In the genomic region with DNA sequence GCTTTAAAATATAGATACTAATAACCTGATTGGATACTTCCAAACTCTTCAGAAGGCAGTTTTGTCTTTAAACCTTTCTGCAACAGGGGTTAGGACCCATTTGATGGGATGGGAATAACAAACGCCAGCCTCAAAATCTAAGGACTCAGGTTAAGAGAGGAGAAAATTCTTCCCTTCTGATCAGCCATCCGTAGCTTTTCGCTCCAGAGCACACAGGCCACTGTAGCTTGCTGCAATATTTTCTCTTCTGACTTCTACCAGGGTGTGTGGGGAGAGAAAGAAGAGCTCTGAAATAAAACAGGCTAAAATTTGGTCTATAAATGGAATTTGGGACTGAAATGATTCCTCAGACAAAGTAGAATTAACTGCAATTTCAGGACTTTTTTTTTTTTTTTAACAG, we compare ENCODE assay signal across 18 cellular contexts.
DNase-seq lines count a peak whose midpoint lies in the region; FAIRE-seq and TF ChIP-seq lines count a peak whose summit lies in the region.
"Had no signal": no experiment of that assay in that cellular context is flagged by ENCODE, and none has a peak within 500 bp of the region (broad histone marks: within the 10 kb centered on the region; RNA-seq: fewer than 3 reads in every experiment).

No MANE protein-coding gene starts in this region.

- no peaks in the 10 kb centered on the region for H3K36me3 Mint-ChIP-seq in CD14-positive monocyte
- H3K36me3 Mint-ChIP-seq in CD4-positive, alpha-beta memory T cell: no peaks in the 10 kb centered on the region

- intact Hi-C loops in CD14-positive monocyte (cut with micrococcal nuclease): loop anchor here (2.0 to 10.0 kb wide), 3 partner anchors 31 to 139 kb away; partner anchors contain the start of gene MALT1 (in 1 of the 2)
- intact Hi-C loops in CD4-positive, alpha-beta memory T cell (cut with micrococcal nuclease): no loop called here

- H3K4me3 Mint-ChIP-seq in CD14-positive monocyte: peak overlapping the region in 1 of 2 donors; percentile 39
- H3K4me3 Mint-ChIP-seq in CD4-positive, alpha-beta memory T cell: no peak overlapping the region

- no peak overlapping the region for H3K4me3 ChIP-seq in CD4-positive, alpha-beta memory T cell (ENCODE audit: low read length in 2 of 2)
- H3K4me3 ChIP-seq: SK-N-MC had no signal

- no peaks in the 10 kb centered on the region for H3K36me3 ChIP-seq in CD4-positive, alpha-beta memory T cell (ENCODE audit: insufficient read depth, low read length)

- TF ChIP-seq POLR2A in GM12892 (IDR thresholded peaks at IDR 0.05; ENCODE audit: low read depth, low read length): no peak

- H3K9me3 ChIP-seq in CD4-positive, alpha-beta memory T cell (ENCODE audit: control insufficient read depth in 1 of 2, low read length in 2 of 2): no peaks in the 10 kb centered on the region

- CTCF ChIA-PET in CD4-positive, alpha-beta memory T cell (lab: Charles Lee; ENCODE audit: partially characterized antibody): interaction anchor here (1.0 to 23.7 kb wide), 2 partner anchors 10 to 229 kb away, joined by 5 to 827 read pairs; no protein-coding TSS in a partner anchor

- H3K27ac Mint-ChIP-seq in CD14-positive monocyte: peak overlapping the region in 5 of 7 donors; percentile 27 to 96 (median 53)
- H3K27ac Mint-ChIP-seq in CD4-positive, alpha-beta memory T cell: no peak overlapping the region

- peaks cover 54% of the 10 kb centered on the region for H3K4me1 Mint-ChIP-seq in CD14-positive monocyte
- peaks cover 4 to 5% (median 5%) of the 10 kb centered on the region in 4 donors for H3K4me1 Mint-ChIP-seq in CD4-positive, alpha-beta memory T cell

- POLR2A ChIA-PET in CD4-positive, alpha-beta memory T cell (lab: Charles Lee; ENCODE audit: partially characterized antibody): no interaction called here

- DNase-seq in CD14-positive monocyte (ENCODE audit: low spot score) (no peak), GM12892 (ENCODE audit: insufficient read length) (no peak), kidney glomerular epithelial cell (lab: John Stamatoyannopoulos, UW) (peak; percentile 65), renal cortical epithelial cell (ENCODE audit: low read depth) (peak; percentile 67), hippocampal formation (lab: John Stamatoyannopoulos, UW) (no peak), MV-4-11 (lab: John Stamatoyannopoulos, UW) (no peak), HuH-7 (ENCODE audit: low spot score) (no peak)
- no peak for DNase-seq in CD4-positive, alpha-beta memory T cell
- DNase-seq: COR-L47; DMS153; GDM1; KBM-7; NCI-H1694 treated with DMSO at 0.1 percent for 48 hours; NCI-H510A; NCI-H748 treated with DMSO at 0.1 percent for 48 hours; NK-92 treated with Interleukin-12 subunit alpha and Interleukin-12 subunit beta, amount 100 ng/mL, for 24 hours; SHP77 had no signal

- peaks cover 0 to 4% (median 0%) of the 10 kb centered on the region in 7 donors for H3K9me3 Mint-ChIP-seq in CD14-positive monocyte
- H3K9me3 Mint-ChIP-seq in CD4-positive, alpha-beta memory T cell: no peaks in the 10 kb centered on the region

- FAIRE-seq in GM12892 (lab: Jason Lieb, UNC): peak; percentile 17

- no peaks in the 10 kb centered on the region for H3K27me3 ChIP-seq in CD4-positive, alpha-beta memory T cell (ENCODE audit: insufficient read depth, low read length)

- peaks cover 3 to 17% (median 8%) of the 10 kb centered on the region in 3 donors for H3K27me3 Mint-ChIP-seq in CD14-positive monocyte (ENCODE audit: low read depth in 3 of 3)
- peaks cover 0 to 2% of the 10 kb centered on the region in 2 donors for H3K27me3 Mint-ChIP-seq in CD4-positive, alpha-beta memory T cell

- no peak overlapping the region for H3K27ac ChIP-seq in CD4-positive, alpha-beta memory T cell (ENCODE audit: low read depth, low read length)
- H3K27ac ChIP-seq: SK-N-MC had no signal

- H3K4me1 ChIP-seq in CD4-positive, alpha-beta memory T cell (ENCODE audit: insufficient read depth, low read length): peaks cover 4% of the 10 kb centered on the region

- no peak for TF ChIP-seq CTCF in CD14-positive monocyte (IDR thresholded peaks at IDR 0.05)

Comparison
In these comparisons a context has a peak if more than half of its experiments do, and no peak if none do; other contexts are left out.
1. DNase-seq: peak in kidney glomerular epithelial cell (single experiment) and renal cortical epithelial cell (single experiment); none in CD14-positive monocyte (single experiment), GM12892 (single experiment), hippocampal formation (0 of 2), MV-4-11 (single experiment), HuH-7 (single experiment) and CD4-positive, alpha-beta memory T cell (0 of 5).
2. H3K27ac Mint-ChIP-seq: peak in CD14-positive monocyte (5 of 7); none in CD4-positive, alpha-beta memory T cell (0 of 7).